8 cellular contexts compared by ENCODE assay signal in the genomic region with DNA sequence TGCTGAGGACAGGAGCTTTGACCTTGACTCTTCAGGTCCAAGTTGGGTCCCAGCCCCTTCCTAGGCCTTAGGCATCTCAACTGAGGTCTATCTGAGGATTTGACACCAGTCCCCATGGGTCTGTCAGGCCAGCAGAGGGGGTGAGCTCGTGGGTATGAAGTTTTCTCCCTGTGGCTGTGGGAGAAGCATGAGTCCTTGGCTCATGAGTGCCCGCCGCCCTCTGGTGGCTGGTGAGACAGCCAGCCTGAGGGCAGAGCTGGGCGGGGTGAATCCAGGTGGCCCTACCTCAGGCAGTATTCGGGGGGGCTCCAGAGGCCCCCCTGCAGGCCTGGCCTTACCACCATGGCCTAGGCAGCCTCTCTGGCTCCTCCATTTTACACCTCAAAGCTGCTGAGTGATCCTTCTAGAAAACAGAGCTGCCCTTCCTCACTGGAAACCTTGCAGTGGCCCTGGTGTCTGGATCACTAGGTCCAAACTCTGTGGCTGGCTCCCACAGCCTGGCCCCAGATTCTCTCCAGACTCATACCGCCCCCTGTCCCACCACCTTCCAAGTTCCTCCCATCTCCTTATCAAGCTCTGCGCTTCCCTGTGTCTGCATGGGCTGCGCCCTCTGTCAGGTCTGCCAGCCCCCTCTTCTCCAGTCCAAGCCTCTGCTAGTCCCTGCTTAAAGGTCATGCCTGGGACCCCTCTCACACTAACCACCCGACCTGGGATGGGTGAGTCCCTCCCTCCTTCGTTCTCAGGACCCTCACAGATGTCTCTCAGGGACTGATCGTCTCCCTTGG. TPM values are rescaled to one million over a fixed set of nuclear protein-coding genes. Genes with fewer than 3 reads are reported as not detected.
DNase-seq lines count a peak whose midpoint lies in the region; ATAC-seq and TF ChIP-seq lines count a peak whose summit lies in the region.

No MANE protein-coding gene starts in this region.

- no peaks in the 10 kb centered on the region for H3K9me3 Mint-ChIP-seq in activated CD4-positive, alpha-beta T cell treated with anti-CD3 and anti-CD28 coated beads for 36 hours (ENCODE audit: low read depth)

- DNase-seq in Caki2 (ENCODE audit: low read depth) (peak; percentile 56), NCI-H524 (lab: John Stamatoyannopoulos, UW) (peak; percentile 87 to 94), cerebellar cortex (ENCODE audit: low spot score) (peak; percentile 79), left kidney (ENCODE audit: low read depth, low spot score) (peak; percentile 91)
- DNase-seq in activated CD4-positive, alpha-beta T cell treated with anti-CD3 and anti-CD28 coated beads for 36 hours, result peak; percentile 92
- peak; percentile 84 for DNase-seq in stimulated activated CD4-positive, alpha-beta T cell treated with anti-CD3 and anti-CD28 coated beads, Interleukin-4, amount 100 ng/mL, for 1 hour

- in situ Hi-C loops in Caki2 (cut with HindIII; ENCODE audit: low pct_unique_long_range_greater_than_20kb, low sequenced_read_pairs), result no loop called here

- H3K27me3 Mint-ChIP-seq in activated CD4-positive, alpha-beta T cell treated with anti-CD3 and anti-CD28 coated beads for 36 hours, result no peaks in the 10 kb centered on the region

- H3K4me1 Mint-ChIP-seq in activated CD4-positive, alpha-beta T cell treated with anti-CD3 and anti-CD28 coated beads for 36 hours, result peaks cover 32% of the 10 kb centered on the region

- CTCF ChIA-PET in HEK293 (lab: Yijun Ruan, JAX), result interaction anchor here (0.6 to 11.3 kb wide), 60 partner anchors 9 to 471 kb away, joined by 3 to 206 read pairs (median 4); partner anchors contain the start of genes SH2D7 and TBC1D2B
- CTCF ChIA-PET in activated CD4-positive, alpha-beta T cell treated with anti-CD3 and anti-CD28 coated beads for 36 hours (lab: Charles Lee), result interaction anchor here (0.6 to 10.0 kb wide), 53 partner anchors 9 to 602 kb away, joined by 3 to 123 read pairs (median 5); partner anchors contain the start of gene CIB2

- TF ChIP-seq CTCF in HEK293 (tag by site-specific recombination; IDR thresholded peaks at IDR 0.05), result peak; percentile 95

- H3K9me3 ChIP-seq in HEK293 (ENCODE audit: control insufficient read depth, insufficient read depth, low read depth, low read length), result no peaks in the 10 kb centered on the region

- H3K4me3 Mint-ChIP-seq in activated CD4-positive, alpha-beta T cell treated with anti-CD3 and anti-CD28 coated beads for 36 hours, result no peak overlapping the region

- no peaks in the 10 kb centered on the region for H3K4me1 ChIP-seq in HEK293 (ENCODE audit: control insufficient read depth, insufficient read depth, low read length)

- H3K27ac Mint-ChIP-seq in activated CD4-positive, alpha-beta T cell treated with anti-CD3 and anti-CD28 coated beads for 36 hours, result no peak overlapping the region

- POLR2A ChIA-PET in HEK293 (lab: Yijun Ruan, JAX), result interaction anchor here (0.7 kb wide), 1 partner anchor 89 kb away, joined by 3 read pairs; no protein-coding TSS in a partner anchor
- POLR2A ChIA-PET in activated CD4-positive, alpha-beta T cell treated with anti-CD3 and anti-CD28 coated beads for 36 hours (lab: Charles Lee), result interaction anchor here (0.6 to 1.1 kb wide), 2 partner anchors 74 to 231 kb away, joined by 3 read pairs; no protein-coding TSS in a partner anchor

- peak; percentile 74 for ATAC-seq in activated CD4-positive, alpha-beta T cell treated with anti-CD3 and anti-CD28 coated beads for 36 hours
- ATAC-seq in GM21515 (IDR thresholded peaks at IDR 0.05; ENCODE audit: unreplicated experiment), result no peak

- H3K36me3 Mint-ChIP-seq in activated CD4-positive, alpha-beta T cell treated with anti-CD3 and anti-CD28 coated beads for 36 hours (ENCODE audit: low read depth), result no peaks in the 10 kb centered on the region

- H3K36me3 ChIP-seq in HEK293 (ENCODE audit: control insufficient read depth in 2 of 2, insufficient read depth in 1 of 2, low read length in 2 of 2), result peaks cover 0 to 7% of the 10 kb centered on the region in 2 experiments; a peak in 2 of 3 replicates

- intact Hi-C loops in activated CD4-positive, alpha-beta T cell treated with anti-CD3 and anti-CD28 coated beads for 36 hours (cut with DNase I, micrococcal nuclease), result loop anchor here (1.0 to 5.0 kb wide), 6 partner anchors 108 to 196 kb away; no protein-coding TSS in a partner anchor

- no peak overlapping the region for H3K27ac ChIP-seq in HEK293 (ENCODE audit: extremely low read depth, low read depth, low read length)

- no peak overlapping the region for H3K4me3 ChIP-seq in HEK293 (ENCODE audit: low read depth, low read length)

TF ChIP-seq in HEK293, 187 proteins besides CTCF, POLR2A, EP300 and RAD21 (continues in another document):
- TF ChIP-seq ZEB2 (tag by site-specific recombination; IDR thresholded peaks at IDR 0.05), result 0 out of 2 replicates have a peak, but pooled peaks have one; percentile 26
- no peak for TF ChIP-seq ZNF366 (tag by site-specific recombination; conservative IDR thresholded peaks at IDR 0.05)
- no peak for TF ChIP-seq BCL11A (tag by site-specific recombination; IDR thresholded peaks at IDR 0.05; ENCODE audit: low read depth)
- TF ChIP-seq GFI1B (tag by site-specific recombination; IDR thresholded peaks at IDR 0.05), result no peak
- TF ChIP-seq ZFHX2 (tag by site-specific recombination; conservative IDR thresholded peaks at IDR 0.05), result no peak
- TF ChIP-seq GLIS2 (tag by site-specific recombination; IDR thresholded peaks at IDR 0.05), result peak; percentile 41; the same call in 1 of the 2 replicates
- 0 out of 2 replicates have a peak, but pooled peaks have one; percentile 18 for TF ChIP-seq KLF16 (tag by site-specific recombination; IDR thresholded peaks at IDR 0.05)
- TF ChIP-seq, protein P1, sequence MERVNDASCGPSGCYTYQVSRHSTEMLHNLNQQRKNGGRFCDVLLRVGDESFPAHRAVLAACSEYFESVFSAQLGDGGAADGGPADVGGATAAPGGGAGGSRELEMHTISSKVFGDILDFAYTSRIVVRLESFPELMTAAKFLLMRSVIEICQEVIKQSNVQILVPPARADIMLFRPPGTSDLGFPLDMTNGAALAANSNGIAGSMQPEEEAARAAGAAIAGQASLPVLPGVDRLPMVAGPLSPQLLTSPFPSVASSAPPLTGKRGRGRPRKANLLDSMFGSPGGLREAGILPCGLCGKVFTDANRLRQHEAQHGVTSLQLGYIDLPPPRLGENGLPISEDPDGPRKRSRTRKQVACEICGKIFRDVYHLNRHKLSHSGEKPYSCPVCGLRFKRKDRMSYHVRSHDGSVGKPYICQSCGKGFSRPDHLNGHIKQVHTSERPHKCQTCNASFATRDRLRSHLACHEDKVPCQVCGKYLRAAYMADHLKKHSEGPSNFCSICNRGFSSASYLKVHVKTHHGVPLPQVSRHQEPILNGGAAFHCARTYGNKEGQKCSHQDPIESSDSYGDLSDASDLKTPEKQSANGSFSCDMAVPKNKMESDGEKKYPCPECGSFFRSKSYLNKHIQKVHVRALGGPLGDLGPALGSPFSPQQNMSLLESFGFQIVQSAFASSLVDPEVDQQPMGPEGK (tag by site-specific recombination; IDR thresholded peaks at IDR 0.05), result peak; percentile 65; the same call in 1 of the 2 replicates
- TF ChIP-seq PRDM10 (tag by site-specific recombination; IDR thresholded peaks at IDR 0.05), result peak; percentile 32; the same call in 1 of the 2 replicates
- TF ChIP-seq ZNF654 (tag by site-specific recombination; IDR thresholded peaks at IDR 0.05; ENCODE audit: low read depth), result peak; percentile 61
- TF ChIP-seq GLIS1 (tag by site-specific recombination; IDR thresholded peaks at IDR 0.05), result peak; percentile 42; the same call in 1 of the 2 replicates
- TF ChIP-seq ZNF501 (tag by site-specific recombination; IDR thresholded peaks at IDR 0.05), result 0 out of 2 replicates have a peak, but pooled peaks have one; percentile 32

RNA-seq across cellular contexts. Expression of gene SH2D7, which starts 16.1 kb away (rescaled TPM):
- not detected in 2 replicates for total RNA-seq in Caki2 (2014; rRNA removed; shearing (Covaris generic); ENCODE audit: low replicate concordance)
- total RNA-seq in activated CD4-positive, alpha-beta T cell treated with anti-CD3 and anti-CD28 coated beads for 36 hours, result not detected

RNA-seq across cellular contexts. Expression of gene CIB2, which starts 22.8 kb away (rescaled TPM):
- total RNA-seq in Caki2 (2014; rRNA removed; shearing (Covaris generic); ENCODE audit: low replicate concordance), result 0.30 and 2.6 TPM in 2 replicates
- total RNA-seq in activated CD4-positive, alpha-beta T cell treated with anti-CD3 and anti-CD28 coated beads for 36 hours, result 1 to 10 TPM in 1 of 2 experiments, under 1 TPM in 1; 0.91 to 1.2 TPM

RNA-seq across cellular contexts. Expression of gene TBC1D2B, which starts 31.0 kb away (rescaled TPM):
- 5.2 and 83.5 TPM in 2 replicates for total RNA-seq in Caki2 (2014; rRNA removed; shearing (Covaris generic); ENCODE audit: low replicate concordance)
- 10 to 100 TPM; 49.3 to 52.0 TPM for total RNA-seq in activated CD4-positive, alpha-beta T cell treated with anti-CD3 and anti-CD28 coated beads for 36 hours

RNA-seq across cellular contexts. Expression of gene IDH3A, which starts 40.7 kb away (rescaled TPM):
- total RNA-seq in Caki2 (2014; rRNA removed; shearing (Covaris generic); ENCODE audit: low replicate concordance), result 19.6 and 43.8 TPM in 2 replicates
- total RNA-seq in activated CD4-positive, alpha-beta T cell treated with anti-CD3 and anti-CD28 coated beads for 36 hours, result 100 to 1,000 TPM; 129 to 135 TPM
